8 cellular contexts compared by ENCODE assay signal in genomic region chr7:114026486-114027089, GRCh38.
DNase-seq lines count a peak whose midpoint lies in the region; ATAC-seq and TF ChIP-seq lines count a peak whose summit lies in the region.

No MANE protein-coding gene starts in this region.

- H3K9me3 Mint-ChIP-seq in osteocyte (ENCODE audit: unreplicated experiment), result peaks cover 4% of the 10 kb centered on the region
- H3K9me3 Mint-ChIP-seq in activated CD4-positive, alpha-beta memory T cell treated with anti-CD3 and anti-CD28 coated beads for 36 hours, result no peaks in the 10 kb centered on the region

- H3K9me3 ChIP-seq in SJCRH30 (replicated peaks), result no peaks in the 10 kb centered on the region

- DNase-seq in GM04504 (ENCODE audit: low read depth) (peak; percentile 23), MV-4-11 (lab: John Stamatoyannopoulos, UW) (peak; percentile 77), SJCRH30 (peak; percentile 29 to 91), erythroblast (lab: John Stamatoyannopoulos, UW) (peak; percentile 47 to 73), osteocyte (ENCODE audit: extremely low spot score, unreplicated experiment) (no peak)
- no peak for DNase-seq in activated CD4-positive, alpha-beta memory T cell treated with anti-CD3 and anti-CD28 coated beads for 36 hours

- H3K4me1 ChIP-seq in SJCRH30, result no peaks in the 10 kb centered on the region

- H3K4me3 ChIP-seq in SJCRH30, result no peak overlapping the region

- intact Hi-C loops in activated CD4-positive, alpha-beta memory T cell treated with anti-CD3 and anti-CD28 coated beads for 36 hours (cut with micrococcal nuclease), result loop anchor here (2.0 to 5.0 kb wide), 4 partner anchors 56 to 1884 kb away; no protein-coding TSS in a partner anchor

- no peaks in the 10 kb centered on the region for H3K36me3 Mint-ChIP-seq in osteocyte (ENCODE audit: unreplicated experiment)
- no peaks in the 10 kb centered on the region for H3K36me3 Mint-ChIP-seq in activated CD4-positive, alpha-beta memory T cell treated with anti-CD3 and anti-CD28 coated beads for 36 hours

- ATAC-seq in HG02588 (IDR thresholded peaks at IDR 0.05; ENCODE audit: unreplicated experiment), result peak; percentile 72

- CTCF ChIA-PET in activated CD4-positive, alpha-beta memory T cell treated with anti-CD3 and anti-CD28 coated beads for 36 hours (lab: Charles Lee), result interaction anchor here (0.6 to 2.1 kb wide), 8 partner anchors 9 to 1889 kb away, joined by 3 to 9 read pairs (median 4); no protein-coding TSS in a partner anchor

- peaks cover 4% of the 10 kb centered on the region for H3K4me1 Mint-ChIP-seq in osteocyte (ENCODE audit: unreplicated experiment)
- no peaks in the 10 kb centered on the region for H3K4me1 Mint-ChIP-seq in activated CD4-positive, alpha-beta memory T cell treated with anti-CD3 and anti-CD28 coated beads for 36 hours (ENCODE audit: low read depth)

- no peaks in the 10 kb centered on the region for H3K36me3 ChIP-seq in SJCRH30

- H3K27ac ChIP-seq in 22Rv1 (no peak overlapping the region), SJCRH30 (no peak overlapping the region)

- H3K27me3 ChIP-seq in SJCRH30, result no peaks in the 10 kb centered on the region

- H3K27me3 Mint-ChIP-seq in osteocyte (ENCODE audit: unreplicated experiment), result no peaks in the 10 kb centered on the region
- peaks cover 5% of the 10 kb centered on the region for H3K27me3 Mint-ChIP-seq in activated CD4-positive, alpha-beta memory T cell treated with anti-CD3 and anti-CD28 coated beads for 36 hours

- H3K4me3 Mint-ChIP-seq in osteocyte (ENCODE audit: unreplicated experiment), result no peak overlapping the region
- H3K4me3 Mint-ChIP-seq in activated CD4-positive, alpha-beta memory T cell treated with anti-CD3 and anti-CD28 coated beads for 36 hours, result no peak overlapping the region

- TF ChIP-seq CTCF in 22Rv1 (IDR thresholded peaks at IDR 0.05) (peak; percentile 85), osteocyte (IDR thresholded peaks at IDR 0.05) (peak; percentile 71)

- H3K27ac Mint-ChIP-seq in osteocyte (ENCODE audit: unreplicated experiment), result no peak overlapping the region
- no peak overlapping the region for H3K27ac Mint-ChIP-seq in activated CD4-positive, alpha-beta memory T cell treated with anti-CD3 and anti-CD28 coated beads for 36 hours

- POLR2A ChIA-PET in activated CD4-positive, alpha-beta memory T cell treated with anti-CD3 and anti-CD28 coated beads for 36 hours (lab: Charles Lee), result no interaction called here

- no peak for TF ChIP-seq POLR2A in erythroblast (IDR thresholded peaks at IDR 0.05; ENCODE audit: low read length)

Comparison
In these comparisons a context has a peak if more than half of its experiments do, and no peak if none do; other contexts are left out.
1. DNase-seq: peak in GM04504 (single experiment), MV-4-11 (single experiment), SJCRH30 (2 of 2) and erythroblast (2 of 2); none in osteocyte (single experiment) and activated CD4-positive, alpha-beta memory T cell treated with anti-CD3 and anti-CD28 coated beads for 36 hours (single experiment).